ENCODE assay signal across 17 cellular contexts in genomic region chr18:3397031-3397750, GRCh38. TPM values are rescaled to one million over a fixed set of nuclear protein-coding genes. Genes with fewer than 3 reads are reported as not detected.
A peak's percentile ranks its signal among the peaks of the same experiment; 100 is the strongest.
DNase-seq lines count a peak whose midpoint lies in the region; ATAC-seq, FAIRE-seq and TF ChIP-seq lines count a peak whose summit lies in the region.
"Had no signal": no experiment of that assay in that cellular context is flagged by ENCODE, and none has a peak within 500 bp of the region (broad histone marks: within the 10 kb centered on the region; RNA-seq: fewer than 3 reads in every experiment).

No MANE protein-coding gene starts in this region.

- H3K27ac ChIP-seq in HepG2 (ENCODE audit: extremely low read length, insufficient read depth, low read length) = no peak overlapping the region
- H3K27ac ChIP-seq in right lobe of liver = no peak overlapping the region
- no peak overlapping the region for H3K27ac ChIP-seq in OCI-LY7 (ENCODE audit: low read depth, low read length, poor library complexity, severe bottlenecking)
- H3K27ac ChIP-seq: sigmoid colon had no signal

- H3K27me3 ChIP-seq in HepG2 (ENCODE audit: control insufficient read depth in 1 of 2, insufficient read depth in 2 of 2, low read length in 2 of 2) = peaks cover 0 to 14% of the 10 kb centered on the region in 2 experiments; a peak in 2 of 5 replicates
- H3K27me3 ChIP-seq in right lobe of liver = no peaks in the 10 kb centered on the region
- H3K27me3 ChIP-seq: sigmoid colon had no signal

- no peaks in the 10 kb centered on the region for H3K36me3 Mint-ChIP-seq in immature natural killer cell
- H3K36me3 Mint-ChIP-seq: activated naive CD8-positive, alpha-beta T cell treated with anti-CD3 and anti-CD28 coated beads, Interleukin-2, amount 10 ng/mL, durations not matched to agents 7 days and 5 days; natural killer cell treated with Interleukin-12 subunit alpha and Interleukin-12 subunit beta and Interleukin-15 and Interleukin-18, amount 100 ng/mL, for 72 hours had no signal

- in situ Hi-C loops in HepG2 (cut with HindIII; ENCODE audit: extremely low pct_ligation_motif_present, low pct_unique_long_range_greater_than_20kb) = loop anchor here (25.0 kb wide), 1 partner anchor 90 kb away; no protein-coding TSS in a partner anchor

- no peak for TF ChIP-seq RAD21 in HepG2 (CRISPR knock-in tag; IDR thresholded peaks at IDR 0.05)

- H3K27ac Mint-ChIP-seq in immature natural killer cell = no peak overlapping the region
- H3K27ac Mint-ChIP-seq: activated CD4-positive, alpha-beta T cell treated with anti-CD3 and anti-CD28 coated beads for 36 hours; activated naive CD8-positive, alpha-beta T cell treated with anti-CD3 and anti-CD28 coated beads, Interleukin-2, amount 10 ng/mL, durations not matched to agents 7 days and 5 days; natural killer cell treated with Interleukin-12 subunit alpha and Interleukin-12 subunit beta and Interleukin-15 and Interleukin-18, amount 100 ng/mL, for 72 hours had no signal

- no peaks in the 10 kb centered on the region for H3K4me1 ChIP-seq in HepG2 (ENCODE audit: insufficient read depth, low read length)
- no peaks in the 10 kb centered on the region for H3K4me1 ChIP-seq in right lobe of liver
- peaks cover 22% of the 10 kb centered on the region for H3K4me1 ChIP-seq in OCI-LY7 (ENCODE audit: insufficient read depth, low read length, poor library complexity, severe bottlenecking)
- H3K4me1 ChIP-seq: sigmoid colon had no signal

- H3K9me2 ChIP-seq in OCI-LY7 (ENCODE audit: insufficient read depth, low read length) = no peaks in the 10 kb centered on the region

- POLR2A ChIA-PET in HepG2 (lab: Yijun Ruan, JAX) = no interaction called here
- POLR2A ChIA-PET in OCI-LY7 (lab: Charles Lee) = interaction anchor here (0.5 to 1.1 kb wide), 5 partner anchors 8 to 47 kb away, joined by 3 to 5 read pairs (median 3); no protein-coding TSS in a partner anchor

- ATAC-seq in HepG2 (no peak), right lobe of liver (no peak), GM18520 (IDR thresholded peaks at IDR 0.05; ENCODE audit: unreplicated experiment) (no peak)
- ATAC-seq: activated CD4-positive, alpha-beta T cell treated with anti-CD3 and anti-CD28 coated beads for 36 hours; left ventricle myocardium superior; natural killer cell treated with Interleukin-12 subunit alpha and Interleukin-12 subunit beta and Interleukin-15 and Interleukin-18, amount 100 ng/mL, for 72 hours had no signal

- no peaks in the 10 kb centered on the region for H3K4me1 Mint-ChIP-seq in immature natural killer cell
- H3K4me1 Mint-ChIP-seq: activated CD4-positive, alpha-beta T cell treated with anti-CD3 and anti-CD28 coated beads for 36 hours; activated naive CD8-positive, alpha-beta T cell treated with anti-CD3 and anti-CD28 coated beads, Interleukin-2, amount 10 ng/mL, durations not matched to agents 7 days and 5 days had no signal

- TF ChIP-seq POLR2A in HepG2 (IDR thresholded peaks at IDR 0.05; ENCODE audit: insufficient read depth in 1 of 2, low read depth in 2 of 2, low read length in 2 of 2) (no peak), right lobe of liver (IDR thresholded peaks at IDR 0.05) (no peak)

- no peak overlapping the region for H3K9ac ChIP-seq in HepG2 (ENCODE audit: insufficient read depth, low read depth, low read length)

- peaks cover 1 to 6% (median 5%) of the 10 kb centered on the region in 3 donors for H3K27me3 Mint-ChIP-seq in immature natural killer cell (ENCODE audit: low read depth in 3 of 3)
- H3K27me3 Mint-ChIP-seq: activated CD4-positive, alpha-beta T cell treated with anti-CD3 and anti-CD28 coated beads for 36 hours had no signal

- BruUV-seq in HepG2 (replicated peaks; lab: Mats Ljungman, UMichigan) = no TSS peak
- BruUV-seq in OCI-LY7 (replicated peaks; lab: Mats Ljungman, UMichigan) = no TSS peak

- intact Hi-C loops in HepG2 (cut with micrococcal nuclease; ENCODE audit: unreplicated experiment) (no loop called here), right lobe of liver (cut with DNase I) (no loop called here), OCI-LY7 (cut with micrococcal nuclease; ENCODE audit: unreplicated experiment) (no loop called here)

- H3K79me2 ChIP-seq in HepG2 (ENCODE audit: insufficient read depth, low read length) (no peaks in the 10 kb centered on the region), OCI-LY7 (ENCODE audit: insufficient read depth, low read depth, low read length) (no peaks in the 10 kb centered on the region)

- H4K20me1 ChIP-seq in HepG2 (ENCODE audit: insufficient read depth, low read length) = no peaks in the 10 kb centered on the region
- no peaks in the 10 kb centered on the region for H4K20me1 ChIP-seq in OCI-LY7 (ENCODE audit: insufficient read depth, low read length)

- H3K4me3 ChIP-seq in HepG2 (replicated peaks in 1 of 3; ENCODE audit: insufficient read depth in 1 of 3, low read depth in 2 of 3, low read length in 3 of 3) = no peak overlapping the region
- no peak overlapping the region for H3K4me3 ChIP-seq in right lobe of liver
- no peak overlapping the region for H3K4me3 ChIP-seq in epithelial cell of esophagus (ENCODE audit: low read length)
- H3K4me3 ChIP-seq in OCI-LY7 (ENCODE audit: low read depth, low read length, poor library complexity, severe bottlenecking) = no peak overlapping the region
- H3K4me3 ChIP-seq: sigmoid colon had no signal

- no peaks in the 10 kb centered on the region for H3K36me3 ChIP-seq in HepG2 (replicated peaks in 1 of 2; ENCODE audit: control insufficient read depth in 1 of 2, insufficient read depth in 2 of 2, low read length in 2 of 2)
- H3K36me3 ChIP-seq in right lobe of liver = no peaks in the 10 kb centered on the region
- peaks cover 7% of the 10 kb centered on the region; the same call in 1 of the 2 replicates for H3K36me3 ChIP-seq in OCI-LY7 (ENCODE audit: insufficient read depth, low read length)
- H3K36me3 ChIP-seq: sigmoid colon had no signal

- CTCF ChIA-PET in HepG2 (lab: Yijun Ruan, JAX; ENCODE audit: low intra/inter-chr PET ratio, low total read pairs) = no interaction called here
- CTCF ChIA-PET in OCI-LY7 (lab: Charles Lee; ENCODE audit: unreplicated experiment) = no interaction called here

- no peak for FAIRE-seq in HepG2 (lab: Jason Lieb, UNC)
- FAIRE-seq in D721Med (lab: Jason Lieb, UNC) = no peak
- FAIRE-seq: endothelial cell of umbilical vein had no signal

- H3K9me3 ChIP-seq in HepG2 (ENCODE audit: low read length) = no peaks in the 10 kb centered on the region
- H3K9me3 ChIP-seq in right lobe of liver = no peaks in the 10 kb centered on the region
- H3K9me3 ChIP-seq in OCI-LY7 (ENCODE audit: low read length) = peaks cover 27% of the 10 kb centered on the region

- H3K9me3 Mint-ChIP-seq in immature natural killer cell = peaks cover 0 to 3% (median 0%) of the 10 kb centered on the region in 6 donors
- H3K9me3 Mint-ChIP-seq: natural killer cell treated with Interleukin-12 subunit alpha and Interleukin-12 subunit beta and Interleukin-15 and Interleukin-18, amount 100 ng/mL, for 72 hours had no signal

- H3K4me3 Mint-ChIP-seq in immature natural killer cell = no peak overlapping the region
- H3K4me3 Mint-ChIP-seq: activated CD4-positive, alpha-beta T cell treated with anti-CD3 and anti-CD28 coated beads for 36 hours; activated naive CD8-positive, alpha-beta T cell treated with anti-CD3 and anti-CD28 coated beads, Interleukin-2, amount 10 ng/mL, durations not matched to agents 7 days and 5 days; central memory CD8-positive, alpha-beta T cell; natural killer cell treated with Interleukin-12 subunit alpha and Interleukin-12 subunit beta and Interleukin-15 and Interleukin-18, amount 100 ng/mL, for 72 hours had no signal

- no peak for TF ChIP-seq CTCF in HepG2 (CRISPR knock-in tag; IDR thresholded peaks at IDR 0.05)
- no peak for TF ChIP-seq CTCF in right lobe of liver (IDR thresholded peaks at IDR 0.05)
- no peak for TF ChIP-seq CTCF in epithelial cell of esophagus (IDR thresholded peaks at IDR 0.05; ENCODE audit: insufficient read depth, low read depth, low read length, missing control alignments)
- no peak for TF ChIP-seq CTCF in OCI-LY7 (conservative IDR thresholded peaks at IDR 0.05; ENCODE audit: low read length)
- no peak for TF ChIP-seq CTCF in D721Med (IDR thresholded peaks at IDR 0.05; ENCODE audit: insufficient read depth, missing control alignments)

- WGBS in HepG2 (ENCODE audit: low lambda C conversion rate) = 38% methylated on average over 7 of the region's 7 CpGs
- WGBS in right lobe of liver (ENCODE audit: insufficient coverage, low coverage, low lambda C conversion rate, missing lambda C conversion rate) = 77% methylated on average over 7 of the region's 7 CpGs

- DNase-seq in HepG2 (ENCODE audit: low spot score) (no peak), right lobe of liver (no peak), epithelial cell of esophagus (ENCODE audit: low read depth) (peak; percentile 65), midbrain (lab: John Stamatoyannopoulos, UW) (peak; percentile 90), OCI-LY7 (ENCODE audit: low spot score) (no peak), immature natural killer cell (no peak), D721Med (ENCODE audit: insufficient read length, low spot score) (no peak)
- DNase-seq: activated CD4-positive, alpha-beta T cell treated with anti-CD3 and anti-CD28 coated beads for 36 hours; activated naive CD8-positive, alpha-beta T cell treated with anti-CD3 and anti-CD28 coated beads, Interleukin-2, amount 10 ng/mL, durations not matched to agents 7 days and 5 days; left ventricle myocardium superior; NCI-H1105 treated with DMSO at 0.1 percent for 48 hours; sigmoid colon; stimulated activated CD4-positive, alpha-beta T cell treated with anti-CD3 and anti-CD28 coated beads, Interleukin-4, amount 100 ng/mL, for 24 hours had no signal

- H3K4me2 ChIP-seq in HepG2 (ENCODE audit: low read depth, low read length) (no peak overlapping the region), OCI-LY7 (ENCODE audit: low read length) (no peak overlapping the region)

- TF ChIP-seq EP300 in HepG2 (IDR thresholded peaks at IDR 0.05; ENCODE audit: low read depth in 2 of 2, low read length in 2 of 2) (no peak), HepG2 (CRISPR knock-in tag; IDR thresholded peaks at IDR 0.05; ENCODE audit: borderline replicate concordance) (no peak)

- no peak overlapping the region for H2AFZ ChIP-seq in HepG2 (ENCODE audit: low read length)
- no peak overlapping the region for H2AFZ ChIP-seq in OCI-LY7 (ENCODE audit: low read length)

RNA-seq across cellular contexts. Expression of gene TGIF1, which starts 52.8 kb away (rescaled TPM):
- total RNA-seq in HepG2 (2016; rRNA removed; fragmentation: Illumina TruSeq; extraction: Trizol) = 44.0 and 50.0 TPM in 2 replicates
- 15.3 and 17.9 TPM in 2 replicates for total RNA-seq in HepG2 (2016; cell fraction: cytosol; rRNA removed; fragmentation: Illumina TruSeq; extraction: Trizol; ENCODE audit: low read depth)
- 39.7 and 48.5 TPM in 2 replicates for total RNA-seq in HepG2 (2016; cell fraction: insoluble cytoplasmic fraction; rRNA removed; fragmentation: Illumina TruSeq; extraction: Trizol)
- 31.9 and 33.8 TPM in 2 replicates for total RNA-seq in HepG2 (2016; cell fraction: membrane; rRNA removed; fragmentation: Illumina TruSeq; extraction: Trizol)
- total RNA-seq in HepG2 (2016; cell fraction: nucleus; rRNA removed; fragmentation: Illumina TruSeq; extraction: Trizol) = 48.5 and 49.4 TPM in 2 replicates
- 76.1 and 76.3 TPM in 2 replicates for polyA plus RNA-seq in HepG2 (2011; rRNA removed)
- polyA plus RNA-seq in HepG2 (2011; cell fraction: cytosol; rRNA removed) = 82.7 and 83.0 TPM in 2 replicates
- polyA plus RNA-seq in HepG2 (2011; cell fraction: nucleus; rRNA removed) = 170 and 172 TPM in 2 replicates
- 35.4 and 51.3 TPM in 2 replicates for polyA plus RNA-seq in HepG2 (2012)
- 8.5 and 8.6 TPM in 2 replicates for polyA plus RNA-seq in HepG2 (2016; cell fraction: cytosol; fragmentation: Illumina TruSeq; extraction: Trizol; ENCODE audit: low read depth)
- polyA plus RNA-seq in HepG2 (2016; cell fraction: insoluble cytoplasmic fraction; fragmentation: Illumina TruSeq; extraction: Trizol; ENCODE audit: low read depth) = 37.9 and 44.1 TPM in 2 replicates
- 16.3 and 18.7 TPM in 2 replicates for polyA plus RNA-seq in HepG2 (2016; cell fraction: membrane; fragmentation: Illumina TruSeq; extraction: Trizol; ENCODE audit: low read depth)
- 82.0 and 82.8 TPM in 2 replicates for polyA plus RNA-seq in HepG2 (2016; cell fraction: nucleus; fragmentation: Illumina TruSeq; extraction: Trizol; ENCODE audit: insufficient read depth, low read depth)
- 89.5 and 113 TPM in 2 replicates for polyA minus RNA-seq in HepG2 (2011; rRNA and poly(A)+ RNA removed; ENCODE audit: low replicate concordance)
- 43.2 and 45.1 TPM in 2 replicates for polyA minus RNA-seq in HepG2 (2011; cell fraction: cytosol; rRNA and poly(A)+ RNA removed)
- 66.8 and 68.0 TPM in 2 replicates for polyA minus RNA-seq in HepG2 (2011; cell fraction: nucleus; rRNA and poly(A)+ RNA removed)
- total RNA-seq in right lobe of liver = 10 to 100 TPM; 11.3 to 41.4 (median 22.3) TPM
- 61.5 and 69.0 TPM in 2 replicates for total RNA-seq in OCI-LY7 (2014; rRNA removed; shearing (Covaris generic))
- total RNA-seq in OCI-LY7 (2022) = 40.9 and 42.5 TPM in 2 replicates
- 10 to 100 TPM; 16.0 to 31.7 (median 18.3) TPM for polyA plus RNA-seq in immature natural killer cell

Comparison
In these comparisons a context has a peak if more than half of its experiments do, and no peak if none do; other contexts are left out.
1. DNase-seq: peak in epithelial cell of esophagus (single experiment) and midbrain (single experiment); none in HepG2 (single experiment), right lobe of liver (0 of 3), OCI-LY7 (single experiment), immature natural killer cell (0 of 3) and D721Med (single experiment).